ENCODE assay signal across 17 cellular contexts in genomic region chr12:2113080-2113479, GRCh38.
A peak's percentile ranks its signal among the peaks of the same experiment; 100 is the strongest.
DNase-seq lines count a peak whose midpoint lies in the region; ATAC-seq and TF ChIP-seq lines count a peak whose summit lies in the region.
"Had no signal": no experiment of that assay in that cellular context is flagged by ENCODE, and none has a peak within 500 bp of the region (broad histone marks: within the 10 kb centered on the region; RNA-seq: fewer than 3 reads in every experiment).

No MANE protein-coding gene starts in this region.

- H3K27ac ChIP-seq in trophoblast cell (ENCODE audit: low read depth, low read length) (no peak overlapping the region), upper lobe of right lung (no peak overlapping the region), mesendoderm (ENCODE audit: low read depth, low read length) (no peak overlapping the region)

- H3K79me2 ChIP-seq in trophoblast cell (ENCODE audit: control insufficient read depth, insufficient read depth, low read length, poor library complexity) = no peaks in the 10 kb centered on the region
- H3K79me2 ChIP-seq in mesendoderm (ENCODE audit: control insufficient read depth, insufficient read depth, low read length) = no peaks in the 10 kb centered on the region

- no CpG with 5 or more reads among the region's 4 CpGs for WGBS in trophoblast cell (ENCODE audit: extremely low coverage, insufficient coverage, insufficient read length)
- no CpG with 5 or more reads among the region's 4 CpGs for WGBS in mesendoderm (ENCODE audit: extremely low coverage, insufficient coverage, low lambda C conversion rate)

- H3K27ac Mint-ChIP-seq in chondrocyte (ENCODE audit: unreplicated experiment) = peak overlapping the region; percentile 22
- H3K27ac Mint-ChIP-seq in glutamatergic neuron (ENCODE audit: unreplicated experiment) = peak overlapping the region; percentile 93

- H2BK15ac ChIP-seq in mesendoderm (replicated peaks; ENCODE audit: low read depth) = no peak overlapping the region

- no peak for ATAC-seq in upper lobe of right lung
- ATAC-seq: HepG2 had no signal

- H3K36me3 Mint-ChIP-seq in chondrocyte (ENCODE audit: low read depth) = peaks cover 11% of the 10 kb centered on the region
- H3K36me3 Mint-ChIP-seq in glutamatergic neuron (ENCODE audit: unreplicated experiment) = no peaks in the 10 kb centered on the region
- H3K36me3 Mint-ChIP-seq: CD14-positive monocyte had no signal

- H3K27me3 Mint-ChIP-seq in chondrocyte (ENCODE audit: low read depth) (no peaks in the 10 kb centered on the region), glutamatergic neuron (ENCODE audit: unreplicated experiment) (peaks cover 21% of the 10 kb centered on the region)

- H4K5ac ChIP-seq in mesendoderm (ENCODE audit: low read length) = no peak overlapping the region

- no peak overlapping the region for H4K91ac ChIP-seq in trophoblast cell (ENCODE audit: low read depth, low read length)

- no peak overlapping the region for H3K4me3 Mint-ChIP-seq in chondrocyte (ENCODE audit: unreplicated experiment)
- H3K4me3 Mint-ChIP-seq in glutamatergic neuron (ENCODE audit: unreplicated experiment) = no peak overlapping the region
- H3K4me3 Mint-ChIP-seq: CD14-positive monocyte had no signal

- DNase-seq in chondrocyte (ENCODE audit: low spot score) = no peak
- no peak for DNase-seq in glutamatergic neuron
- DNase-seq in trophoblast cell = no peak
- DNase-seq in upper lobe of right lung = peak; percentile 29
- no peak for DNase-seq in retina
- no peak for DNase-seq in activated CD8-positive, alpha-beta memory T cell treated with anti-CD3 and anti-CD28 coated beads, Interleukin-2, amount 50 U/mL, for 48 hours
- no peak for DNase-seq in mesendoderm
- DNase-seq: AML-193; DMS79 treated with DMSO at 0.1 percent for 48 hours; GOT3; KG1; NCI-H1694 treated with DMSO at 0.1 percent for 48 hours; NCI-H510A; NK-92 treated with Interleukin-12 subunit alpha and Interleukin-12 subunit beta, amount 100 ng/mL, for 24 hours; SHP77 treated with DMSO at 0.1 percent for 48 hours had no signal

- H3K9me3 ChIP-seq in trophoblast cell (ENCODE audit: insufficient read depth, low read depth, low read length) = peaks cover 3% of the 10 kb centered on the region
- no peaks in the 10 kb centered on the region for H3K9me3 ChIP-seq in upper lobe of right lung

- H3K4ac ChIP-seq in trophoblast cell (ENCODE audit: low read depth, low read length) (no peak overlapping the region), mesendoderm (ENCODE audit: low read depth, low read length) (no peak overlapping the region)

- H3K4me3 ChIP-seq in trophoblast cell (ENCODE audit: low read depth, low read length) = no peak overlapping the region
- no peak overlapping the region for H3K4me3 ChIP-seq in upper lobe of right lung
- no peak overlapping the region for H3K4me3 ChIP-seq in mesendoderm (ENCODE audit: low read length)

- peaks cover 5 to 7% of the 10 kb centered on the region in 2 experiments for H3K36me3 ChIP-seq in trophoblast cell (ENCODE audit: control insufficient read depth in 1 of 2, insufficient read depth in 2 of 2, low read length in 2 of 2)
- H3K36me3 ChIP-seq in upper lobe of right lung = no peaks in the 10 kb centered on the region
- no peaks in the 10 kb centered on the region for H3K36me3 ChIP-seq in mesendoderm (ENCODE audit: control insufficient read depth, insufficient read depth, low read length)

- H3K14ac ChIP-seq in trophoblast cell (ENCODE audit: low read length) = no peak overlapping the region

- TF ChIP-seq CTCF in chondrocyte (IDR thresholded peaks at IDR 0.05) (no peak), glutamatergic neuron (IDR thresholded peaks at IDR 0.05; ENCODE audit: partially characterized antibody, unreplicated experiment) (no peak), upper lobe of right lung (IDR thresholded peaks at IDR 0.05) (no peak)

- no peak overlapping the region for H3K56ac ChIP-seq in mesendoderm (ENCODE audit: low read length)

- H3K4me1 ChIP-seq in trophoblast cell (ENCODE audit: control insufficient read depth in 1 of 2, insufficient read depth in 2 of 2, low read length in 2 of 2) = no peaks in the 10 kb centered on the region
- peaks cover 3% of the 10 kb centered on the region for H3K4me1 ChIP-seq in upper lobe of right lung
- H3K4me1 ChIP-seq in mesendoderm (ENCODE audit: control insufficient read depth, low read depth, low read length) = no peaks in the 10 kb centered on the region

- H4K8ac ChIP-seq in trophoblast cell (ENCODE audit: low read depth, low read length) = no peak overlapping the region
- no peak overlapping the region for H4K8ac ChIP-seq in mesendoderm (ENCODE audit: low read depth, low read length)

- no peak overlapping the region for H2BK5ac ChIP-seq in trophoblast cell (ENCODE audit: low read depth, low read length, poor library complexity)
- no peak overlapping the region for H2BK5ac ChIP-seq in mesendoderm (ENCODE audit: low read length)

- H3K23ac ChIP-seq in trophoblast cell (ENCODE audit: low read length) (no peak overlapping the region), mesendoderm (ENCODE audit: low read length) (no peak overlapping the region)

- no peak overlapping the region for H2BK12ac ChIP-seq in trophoblast cell (ENCODE audit: low read length)

- H3K79me1 ChIP-seq in trophoblast cell (ENCODE audit: low read length) = no peaks in the 10 kb centered on the region
- H3K79me1 ChIP-seq in mesendoderm (ENCODE audit: low read length) = no peaks in the 10 kb centered on the region

- intact Hi-C loops in upper lobe of right lung (cut with DNase I) = no loop called here

- H3K9ac ChIP-seq in trophoblast cell (ENCODE audit: low read length) (no peak overlapping the region), mesendoderm (ENCODE audit: low read length) (no peak overlapping the region)

- H2AFZ ChIP-seq in trophoblast cell (ENCODE audit: insufficient read depth, low read length, poor library complexity) = no peak overlapping the region

- H3K18ac ChIP-seq in trophoblast cell (ENCODE audit: low read length) (peak overlapping the region; percentile 26), mesendoderm (ENCODE audit: low read length) (no peak overlapping the region)

- no peak overlapping the region for H4K12ac ChIP-seq in trophoblast cell (ENCODE audit: low read depth, low read length)

- no peak overlapping the region for H2AK5ac ChIP-seq in trophoblast cell (ENCODE audit: low read length)
- no peak overlapping the region for H2AK5ac ChIP-seq in mesendoderm (ENCODE audit: low read length)

- H3K27me3 ChIP-seq in trophoblast cell (ENCODE audit: insufficient read depth, low read length) = no peaks in the 10 kb centered on the region
- no peaks in the 10 kb centered on the region for H3K27me3 ChIP-seq in upper lobe of right lung
- H3K27me3 ChIP-seq in mesendoderm (ENCODE audit: insufficient read depth, low read length, poor library complexity) = no peaks in the 10 kb centered on the region

- no peaks in the 10 kb centered on the region for H3K9me3 Mint-ChIP-seq in chondrocyte (ENCODE audit: low read depth)
- H3K9me3 Mint-ChIP-seq in glutamatergic neuron (ENCODE audit: unreplicated experiment) = peaks cover 13% of the 10 kb centered on the region

- H3K4me1 Mint-ChIP-seq in chondrocyte (ENCODE audit: low read depth) (peaks cover 27% of the 10 kb centered on the region), glutamatergic neuron (ENCODE audit: low read depth, unreplicated experiment) (peaks cover 30% of the 10 kb centered on the region)
- H3K4me1 Mint-ChIP-seq: CD14-positive monocyte had no signal

- H3K4me2 ChIP-seq in trophoblast cell (ENCODE audit: low read length) (no peak overlapping the region), mesendoderm (ENCODE audit: low read length) (no peak overlapping the region)

- no peak overlapping the region for H2BK120ac ChIP-seq in trophoblast cell (ENCODE audit: insufficient read depth, low read length, poor library complexity)
- H2BK120ac ChIP-seq in mesendoderm (ENCODE audit: low read depth, low read length) = no peak overlapping the region
